ENCODE assay signal across 22 cellular contexts in the genomic region with DNA sequence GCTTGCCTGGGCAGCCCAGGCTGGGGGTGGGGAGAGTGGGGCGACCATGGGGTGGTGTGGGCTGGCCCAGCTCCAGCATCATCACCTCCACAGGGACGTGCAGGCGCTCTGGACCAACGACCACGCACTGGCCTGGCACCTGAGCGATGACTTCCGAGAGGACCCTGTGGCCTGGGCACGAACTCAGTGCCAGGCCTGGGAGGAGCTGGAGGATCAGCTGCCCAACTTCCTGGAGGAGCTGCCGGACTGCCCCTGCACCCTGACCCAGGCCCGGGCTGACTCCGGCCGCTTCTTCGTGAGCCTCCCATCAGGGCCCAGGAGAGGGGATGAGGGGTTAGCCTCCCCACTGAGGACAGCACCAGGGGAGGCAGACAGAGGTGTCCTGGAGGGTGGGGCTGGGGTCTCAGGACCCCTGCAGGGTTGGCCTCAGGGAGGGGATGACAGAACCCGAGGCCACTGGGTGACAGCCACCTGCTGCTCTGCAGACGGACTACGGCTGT. TPM values are rescaled to one million over a fixed set of nuclear protein-coding genes. Genes with fewer than 3 reads are reported as not detected.
"Had no signal": no experiment of that assay in that cellular context is flagged by ENCODE, and none has a peak within 500 bp of the region (broad histone marks: within the 10 kb centered on the region; RNA-seq: fewer than 3 reads in every experiment).

No MANE protein-coding gene starts in this region.

- FAIRE-seq: islet of Langerhans had no signal

- ATAC-seq: activated CD8-positive, alpha-beta T cell treated with anti-CD3 and anti-CD28 coated beads for 36 hours; activated naive CD8-positive, alpha-beta T cell treated with anti-CD3 and anti-CD28 coated beads, Interleukin-2, amount 50 U/mL, for 24 hours; esophagus mucosa; T-helper 17 cell had no signal

- H3K9me3 ChIP-seq: breast epithelium, neutrophil, ovary, prostate gland, spleen, suprapubic skin, tibial artery had no signal

- H3K27ac ChIP-seq: neutrophil, ovary, prostate gland, spleen, suprapubic skin had no signal

- H3K4me3 ChIP-seq: breast epithelium, ovary, prostate gland, spleen, suprapubic skin had no signal

- DNase-seq: activated CD4-positive, alpha-beta T cell treated with anti-CD3 and anti-CD28 coated beads, Interleukin-2, amount 50 U/mL, for 1 hour; activated CD8-positive, alpha-beta T cell treated with anti-CD3 and anti-CD28 coated beads for 36 hours; activated naive CD8-positive, alpha-beta T cell treated with anti-CD3 and anti-CD28 coated beads, Interleukin-2, amount 50 U/mL, for 24 hours; activated T-cell treated with anti-CD3 and anti-CD28 coated beads, Interleukin-2, amount 50 U/mL, for 48 hours; amygdala; central memory CD4-positive, alpha-beta T cell; endodermal cell; foreskin fibroblast; mesendoderm; retina; stimulated activated naive CD4-positive, alpha-beta T cell; T1000; tibial artery had no signal

- H3K27me3 ChIP-seq: breast epithelium, neutrophil, ovary, spleen, suprapubic skin, tibial artery had no signal

- H3K36me3 ChIP-seq: breast epithelium, ovary, prostate gland, suprapubic skin had no signal

RNA-seq across cellular contexts. Expression of a gene that starts 59.8 kb away (rescaled TPM):
- total RNA-seq: activated CD8-positive, alpha-beta T cell treated with anti-CD3 and anti-CD28 coated beads for 36 hours; T-helper 17 cell had no signal
